ENCODE assay signal across 12 cellular contexts in genomic region chr18:64119916-64120315, GRCh38. TPM values are rescaled to one million over a fixed set of nuclear protein-coding genes. Genes with fewer than 3 reads are reported as not detected.
DNase-seq lines count a peak whose midpoint lies in the region; TF ChIP-seq lines count a peak whose summit lies in the region.
"Had no signal": no experiment of that assay in that cellular context is flagged by ENCODE, and none has a peak within 500 bp of the region (broad histone marks: within the 10 kb centered on the region; RNA-seq: fewer than 3 reads in every experiment).

No MANE protein-coding gene starts in this region.

- H3K4me3 ChIP-seq in NB4 (ENCODE audit: low read depth, low read length) = no peak overlapping the region
- H3K4me3 ChIP-seq in astrocyte of the spinal cord (ENCODE audit: low read depth, low read length) = no peak overlapping the region
- H3K4me3 ChIP-seq in neural progenitor cell = no peak overlapping the region
- H3K4me3 ChIP-seq: left ventricle myocardium inferior, pancreas had no signal

- no peaks in the 10 kb centered on the region for H3K9me3 Mint-ChIP-seq in neural progenitor cell
- H3K9me3 Mint-ChIP-seq: effector memory CD8-positive, alpha-beta T cell had no signal

- H3K4me2 ChIP-seq in neural progenitor cell = no peak overlapping the region

- no peaks in the 10 kb centered on the region for H3K79me2 ChIP-seq in neural progenitor cell (ENCODE audit: low read depth)

- no peak overlapping the region for H2AFZ ChIP-seq in neural progenitor cell (replicated peaks)

- H3K36me3 Mint-ChIP-seq in neural progenitor cell = no peaks in the 10 kb centered on the region

- no peak overlapping the region for H3K9ac ChIP-seq in neural progenitor cell

- H3K9me3 ChIP-seq in neural progenitor cell (ENCODE audit: low read depth) = no peaks in the 10 kb centered on the region
- H3K9me3 ChIP-seq: left ventricle myocardium inferior, pancreas had no signal

- TF ChIP-seq CTCF in NB4 (IDR thresholded peaks at IDR 0.05; ENCODE audit: low read depth, low read length) = no peak
- TF ChIP-seq CTCF in astrocyte of the spinal cord (IDR thresholded peaks at IDR 0.05; ENCODE audit: low read depth, low read length) = peak; percentile 6
- TF ChIP-seq CTCF in neural progenitor cell (IDR thresholded peaks at IDR 0.05) = peak; percentile 19

- no peak overlapping the region for H3K27ac ChIP-seq in neural progenitor cell
- H3K27ac ChIP-seq: left ventricle myocardium inferior, pancreas had no signal

- H4K20me1 ChIP-seq in neural progenitor cell (ENCODE audit: low read depth) = no peaks in the 10 kb centered on the region

- no peak overlapping the region for H3K27ac Mint-ChIP-seq in neural progenitor cell
- H3K27ac Mint-ChIP-seq: effector memory CD8-positive, alpha-beta T cell had no signal

- DNase-seq in DMS153 treated with DMSO at 0.1 percent for 48 hours (lab: John Stamatoyannopoulos, UW; ENCODE audit: unreplicated experiment) (peak; percentile 8), DMS153 (lab: John Stamatoyannopoulos, UW) (no peak), NB4 (ENCODE audit: low read depth) (peak; percentile 7), astrocyte of the spinal cord (ENCODE audit: low read depth, low spot score) (peak; percentile 30), neural progenitor cell (ENCODE audit: low spot score) (no peak), NOMO-1 treated with DMSO at 0.1 percent for 48 hours (lab: John Stamatoyannopoulos, UW; ENCODE audit: unreplicated experiment) (no peak), NCI-H2196 treated with DMSO at 0.1 percent for 48 hours (lab: John Stamatoyannopoulos, UW; ENCODE audit: unreplicated experiment) (no peak), SK-N-DZ (ENCODE audit: low spot score) (no peak)
- DNase-seq: DND-41; effector memory CD8-positive, alpha-beta T cell; left ventricle myocardium inferior; pancreas had no signal

- H3F3A ChIP-seq in neural progenitor cell (ENCODE audit: low read depth) = peaks cover 9% of the 10 kb centered on the region

- no peak overlapping the region for H3K4me3 Mint-ChIP-seq in neural progenitor cell
- H3K4me3 Mint-ChIP-seq: effector memory CD8-positive, alpha-beta T cell had no signal

- peaks cover 11% of the 10 kb centered on the region for H3K4me1 ChIP-seq in neural progenitor cell
- H3K4me1 ChIP-seq: left ventricle myocardium inferior, pancreas had no signal

- no peak for TF ChIP-seq POLR2A in NB4 (IDR thresholded peaks at IDR 0.05; ENCODE audit: extremely low read depth, insufficient read length)

- H3K27me3 ChIP-seq in neural progenitor cell = no peaks in the 10 kb centered on the region
- H3K27me3 ChIP-seq: pancreas had no signal

- H3K36me3 ChIP-seq in neural progenitor cell = no peaks in the 10 kb centered on the region
- H3K36me3 ChIP-seq: left ventricle myocardium inferior, pancreas had no signal

- in situ Hi-C loops in astrocyte of the spinal cord (cut with HindIII; ENCODE audit: low sequenced_read_pairs) = no loop called here

- no peaks in the 10 kb centered on the region for H3K27me3 Mint-ChIP-seq in neural progenitor cell (ENCODE audit: insufficient read depth, low read depth)
- H3K27me3 Mint-ChIP-seq: effector memory CD8-positive, alpha-beta T cell had no signal

- peaks cover 5% of the 10 kb centered on the region for H3K4me1 Mint-ChIP-seq in neural progenitor cell

RNA-seq across cellular contexts. Expression of gene LINC00305, which starts 29.0 kb away (rescaled TPM):
- total RNA-seq in neural progenitor cell (ENCODE audit: low replicate concordance) = not detected in 2 replicates
- polyA plus RNA-seq in SK-N-DZ (2014; cell fraction: cytosol; rRNA removed) = not detected in 2 replicates
- polyA plus RNA-seq in SK-N-DZ (2014; cell fraction: nucleus; rRNA removed) = not detected in 2 replicates
- total RNA-seq: left ventricle myocardium inferior, pancreas had no signal

Comparison
In these comparisons a context has a peak if more than half of its experiments do, and no peak if none do; other contexts are left out.
1. DNase-seq: peak in DMS153 treated with DMSO at 0.1 percent for 48 hours (single experiment), NB4 (single experiment) and astrocyte of the spinal cord (single experiment); none in DMS153 (single experiment), neural progenitor cell (single experiment), NOMO-1 treated with DMSO at 0.1 percent for 48 hours (single experiment), NCI-H2196 treated with DMSO at 0.1 percent for 48 hours (single experiment) and SK-N-DZ (single experiment).